10 cellular contexts compared by ENCODE assay signal in the genomic region with DNA sequence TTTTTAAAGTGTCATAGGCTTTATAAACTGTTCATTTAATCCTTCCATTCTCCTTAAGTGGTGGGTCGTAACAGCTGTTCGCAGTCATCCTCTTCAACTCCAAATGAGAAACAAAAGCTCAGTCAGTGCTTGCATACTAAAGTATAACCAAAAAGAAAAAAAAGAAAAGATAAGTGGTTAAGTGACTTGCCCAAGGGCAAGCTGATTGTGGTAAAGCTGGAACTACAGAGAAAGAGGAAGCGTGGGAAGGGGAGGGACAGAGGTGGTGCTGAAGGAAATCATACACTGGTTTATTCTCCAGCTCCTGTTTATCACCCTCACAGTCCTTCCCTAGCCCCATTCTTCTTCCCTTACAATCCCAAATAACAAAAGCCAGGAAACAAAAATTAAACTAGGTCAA. TPM values are rescaled to one million over a fixed set of nuclear protein-coding genes. Genes with fewer than 3 reads are reported as not detected.
DNase-seq lines count a peak whose midpoint lies in the region; ATAC-seq lines count a peak whose summit lies in the region.
"Had no signal": no experiment of that assay in that cellular context is flagged by ENCODE, and none has a peak within 500 bp of the region (broad histone marks: within the 10 kb centered on the region; RNA-seq: fewer than 3 reads in every experiment).

No MANE protein-coding gene starts in this region.

- peaks cover 28 to 58% (median 54%) of the 10 kb centered on the region in 3 donors for H3K4me1 Mint-ChIP-seq in CD8-positive, alpha-beta memory T cell
- H3K4me1 Mint-ChIP-seq: nephron had no signal

- H3K36me3 Mint-ChIP-seq in CD8-positive, alpha-beta memory T cell, result peaks cover 2 to 26% (median 7%) of the 10 kb centered on the region in 3 donors

- H3K27ac ChIP-seq in SJCRH30, result no peak overlapping the region
- no peak overlapping the region for H3K27ac ChIP-seq in CD8-positive, alpha-beta memory T cell (ENCODE audit: low read depth, low read length)

- no peak overlapping the region for H3K4me3 Mint-ChIP-seq in CD8-positive, alpha-beta memory T cell
- H3K4me3 Mint-ChIP-seq: nephron had no signal

- CTCF ChIA-PET in CD8-positive, alpha-beta memory T cell (lab: Charles Lee), result interaction anchor here (1.6 kb wide), 1 partner anchor 30 kb away, joined by 7 read pairs; the partner anchor contains the start of gene IDE

- H3K4me1 ChIP-seq in SJCRH30, result peaks cover 7% of the 10 kb centered on the region; the same call in 1 of the 2 replicates
- peaks cover 9% of the 10 kb centered on the region for H3K4me1 ChIP-seq in CD8-positive, alpha-beta memory T cell (ENCODE audit: insufficient read depth, low read length)

- ATAC-seq in HG03354 (IDR thresholded peaks at IDR 0.05; ENCODE audit: poor library complexity, severe bottlenecking, unreplicated experiment), result no peak
- ATAC-seq in GM18517 (IDR thresholded peaks at IDR 0.05; ENCODE audit: unreplicated experiment), result no peak

- H3K36me3 ChIP-seq in SJCRH30, result peaks cover 8% of the 10 kb centered on the region; the same call in 1 of the 2 replicates
- peaks cover 4% of the 10 kb centered on the region for H3K36me3 ChIP-seq in CD8-positive, alpha-beta memory T cell (ENCODE audit: insufficient read depth, low read length)

- DNase-seq in Daoy (ENCODE audit: low read depth) (peak; percentile 48), HPDE6-E6E7 (ENCODE audit: extremely low spot score) (peak; percentile 5), SJCRH30 (peak; percentile 48 to 76), glomerular visceral epithelial cell (ENCODE audit: extremely low spot score) (peak; percentile 2), AG20443 (ENCODE audit: low spot score) (no peak)
- no peak for DNase-seq in CD8-positive, alpha-beta memory T cell
- DNase-seq: SW 1271 had no signal

- H3K9me3 Mint-ChIP-seq in CD8-positive, alpha-beta memory T cell, result no peaks in the 10 kb centered on the region
- H3K9me3 Mint-ChIP-seq: nephron had no signal

- POLR2A ChIA-PET in CD8-positive, alpha-beta memory T cell (lab: Charles Lee), result no interaction called here

- H3K27ac Mint-ChIP-seq in CD8-positive, alpha-beta memory T cell, result peak overlapping the region in 1 of 8 donors; percentile 71

- H3K4me3 ChIP-seq in SJCRH30, result no peak overlapping the region
- H3K4me3 ChIP-seq in CD8-positive, alpha-beta memory T cell (ENCODE audit: low read length), result no peak overlapping the region

- no peaks in the 10 kb centered on the region for H3K9me3 ChIP-seq in SJCRH30 (replicated peaks)
- no peaks in the 10 kb centered on the region for H3K9me3 ChIP-seq in CD8-positive, alpha-beta memory T cell (ENCODE audit: low read length)

- no peaks in the 10 kb centered on the region for H3K27me3 Mint-ChIP-seq in CD8-positive, alpha-beta memory T cell

- H3K27me3 ChIP-seq in SJCRH30, result no peaks in the 10 kb centered on the region
- H3K27me3 ChIP-seq in CD8-positive, alpha-beta memory T cell (ENCODE audit: insufficient read depth, low read length, poor library complexity, severe bottlenecking), result no peaks in the 10 kb centered on the region

RNA-seq across cellular contexts. Expression of gene IDE, which starts 29.6 kb away (rescaled TPM):
- 31.7 and 33.0 TPM in 2 replicates for total RNA-seq in Daoy (2014; rRNA removed; shearing (Covaris generic))
- total RNA-seq in SJCRH30 (2014; rRNA removed; shearing (Covaris generic)), result 21.5 and 24.8 TPM in 2 replicates
- 10 to 100 TPM; 42.4 to 42.8 TPM for total RNA-seq in CD8-positive, alpha-beta memory T cell
- polyA plus RNA-seq in CD8-positive, alpha-beta memory T cell, result 19.0 TPM

RNA-seq across cellular contexts. Expression of gene KIF11, which starts 48.6 kb away (rescaled TPM):
- total RNA-seq in Daoy (2014; rRNA removed; shearing (Covaris generic)), result 53.8 and 63.8 TPM in 2 replicates
- 68.3 and 70.5 TPM in 2 replicates for total RNA-seq in SJCRH30 (2014; rRNA removed; shearing (Covaris generic))
- 10 to 100 TPM; 36.2 to 37.1 TPM for total RNA-seq in CD8-positive, alpha-beta memory T cell
- polyA plus RNA-seq in CD8-positive, alpha-beta memory T cell, result 1.0 TPM

Comparison
In these comparisons a context has a peak if more than half of its experiments do, and no peak if none do; other contexts are left out.
1. DNase-seq: peak in Daoy (single experiment), HPDE6-E6E7 (single experiment), SJCRH30 (2 of 2) and glomerular visceral epithelial cell (single experiment); none in CD8-positive, alpha-beta memory T cell (0 of 5) and AG20443 (single experiment).